ENCODE assay signal across 2 cellular contexts in genomic region chr12:57213068-57213715, GRCh38.
A peak's percentile ranks its signal among the peaks of the same experiment; 100 is the strongest.
TF ChIP-seq lines count a peak whose summit lies in the region.

No MANE protein-coding gene starts in this region.

TF ChIP-seq in HEK293, 187 proteins besides CTCF, POLR2A, EP300 and RAD21 (continues in another document):
- peak; percentile 42; the same call in 1 of the 2 replicates for TF ChIP-seq ZXDB (tag by site-specific recombination; IDR thresholded peaks at IDR 0.05)
- no peak for TF ChIP-seq ZNF140 (tag by site-specific recombination; IDR thresholded peaks at IDR 0.05)
- no peak for TF ChIP-seq ZNF623 (tag by site-specific recombination; IDR thresholded peaks at IDR 0.05)
- TF ChIP-seq ZNF214 (tag by site-specific recombination; IDR thresholded peaks at IDR 0.05; ENCODE audit: borderline replicate concordance): no peak
- no peak for TF ChIP-seq ZNF747 (tag by site-specific recombination; IDR thresholded peaks at IDR 0.05)
- TF ChIP-seq ZSCAN30 (tag by site-specific recombination; IDR thresholded peaks at IDR 0.05): 0 out of 2 replicates have a peak, but pooled peaks have one; percentile 43
- TF ChIP-seq ZNF660 (tag by site-specific recombination; IDR thresholded peaks at IDR 0.05): 0 out of 2 replicates have a peak, but pooled peaks have one; percentile 71
- TF ChIP-seq KLF9 (tag by site-specific recombination; IDR thresholded peaks at IDR 0.05; ENCODE audit: low read depth): peak; percentile 42
- no peak for TF ChIP-seq ZNF311 (tag by site-specific recombination; IDR thresholded peaks at IDR 0.05; ENCODE audit: borderline replicate concordance)
- no peak for TF ChIP-seq ZFP41 (tag by site-specific recombination; IDR thresholded peaks at IDR 0.05; ENCODE audit: borderline replicate concordance)
- no peak for TF ChIP-seq ZNF157 (tag by site-specific recombination; IDR thresholded peaks at IDR 0.05)
- no peak for TF ChIP-seq SCRT2 (tag by site-specific recombination; IDR thresholded peaks at IDR 0.05)
- TF ChIP-seq ZNF354C (tag by site-specific recombination; IDR thresholded peaks at IDR 0.05; ENCODE audit: borderline replicate concordance, low read depth): no peak
- TF ChIP-seq KLF17 (tag by site-specific recombination; IDR thresholded peaks at IDR 0.05): no peak
- no peak for TF ChIP-seq ZNF561 (tag by site-specific recombination; IDR thresholded peaks at IDR 0.05; ENCODE audit: borderline replicate concordance)
- no peak for TF ChIP-seq ZNF658 (tag by site-specific recombination; IDR thresholded peaks at IDR 0.05)
- no peak for TF ChIP-seq ZNF558 (tag by site-specific recombination; IDR thresholded peaks at IDR 0.05)
- no peak for TF ChIP-seq GFI1B (tag by site-specific recombination; IDR thresholded peaks at IDR 0.05)
- peak; percentile 96 for TF ChIP-seq HIC1 (tag by site-specific recombination; IDR thresholded peaks at IDR 0.05)
- peak; percentile 46; the same call in 1 of the 2 replicates for TF ChIP-seq ZNF629 (tag by site-specific recombination; IDR thresholded peaks at IDR 0.05)
- no peak for TF ChIP-seq ZNF521 (tag by site-specific recombination; IDR thresholded peaks at IDR 0.05)
- no peak for TF ChIP-seq RBAK (tag by site-specific recombination; IDR thresholded peaks at IDR 0.05)
- no peak for TF ChIP-seq ZNF830 (tag by site-specific recombination; IDR thresholded peaks at IDR 0.05; ENCODE audit: low read depth)
- no peak for TF ChIP-seq ZNF423 (tag by site-specific recombination; IDR thresholded peaks at IDR 0.05)
- TF ChIP-seq ZNF2 (tag by site-specific recombination; IDR thresholded peaks at IDR 0.05): 0 out of 2 replicates have a peak, but pooled peaks have one; percentile 43
- no peak for TF ChIP-seq REST (tag by site-specific recombination; IDR thresholded peaks at IDR 0.05)
- TF ChIP-seq ZBTB44 (tag by site-specific recombination; IDR thresholded peaks at IDR 0.05): peak; percentile 15; the same call in 1 of the 2 replicates

TF ChIP-seq in GM12878, 131 proteins besides CTCF, POLR2A, EP300 and RAD21:
- TF ChIP-seq ZNF384 (IDR thresholded peaks at IDR 0.05; ENCODE audit: borderline replicate concordance, low read depth, low read length): peak; percentile 92
- TF ChIP-seq SMC3 (IDR thresholded peaks at IDR 0.05; ENCODE audit: borderline replicate concordance, low read length): peak; percentile 95
- peak in 1 of 2 experiments; percentile 26; a peak in 1 of 4 replicates for TF ChIP-seq IKZF2 (IDR thresholded peaks at IDR 0.05)
- TF ChIP-seq YY1 (IDR thresholded peaks at IDR 0.05; ENCODE audit: low read depth, low read length): peak; percentile 76
- TF ChIP-seq SMARCA5 (IDR thresholded peaks at IDR 0.05): peak; percentile 44; the same call in 1 of the 2 replicates
- 0 out of 2 replicates have a peak, but pooled peaks have one; percentile 19 for TF ChIP-seq IKZF1 (conservative IDR thresholded peaks at IDR 0.05)
- peak; percentile 54; the same call in 1 of the 2 replicates for TF ChIP-seq MXI1 (IDR thresholded peaks at IDR 0.05; ENCODE audit: low read depth, low read length)
- TF ChIP-seq PML (IDR thresholded peaks at IDR 0.05; ENCODE audit: low read length): no peak
- no peak for TF ChIP-seq E2F4 (IDR thresholded peaks at IDR 0.05; ENCODE audit: low read depth, low read length)
- peak; percentile 60 for TF ChIP-seq ZBTB40 (IDR thresholded peaks at IDR 0.05; ENCODE audit: borderline replicate concordance)
- no peak for TF ChIP-seq FOXM1 (IDR thresholded peaks at IDR 0.05; ENCODE audit: low read depth, low read length)
- TF ChIP-seq ZNF687 (IDR thresholded peaks at IDR 0.05): no peak
- TF ChIP-seq RB1 (IDR thresholded peaks at IDR 0.05; ENCODE audit: borderline replicate concordance): peak; percentile 38; the same call in 1 of the 2 replicates
- peak; percentile 53 for TF ChIP-seq SP1 (IDR thresholded peaks at IDR 0.05; ENCODE audit: low read depth, low read length)
- TF ChIP-seq BHLHE40 (IDR thresholded peaks at IDR 0.05; ENCODE audit: borderline replicate concordance in 1 of 2, low read depth in 2 of 2, low read length in 1 of 2): peak; percentile 20 to 29; a peak in 1 of 4 replicates
- TF ChIP-seq RUNX3 (IDR thresholded peaks at IDR 0.05; ENCODE audit: low read length): peak; percentile 36
- no peak for TF ChIP-seq ASH2L (IDR thresholded peaks at IDR 0.05; ENCODE audit: borderline replicate concordance, low read depth)
- peak; percentile 75; the same call in 1 of the 2 replicates for TF ChIP-seq MAX (IDR thresholded peaks at IDR 0.05; ENCODE audit: low read depth, low read length)
